20 cellular contexts compared by ENCODE assay signal in genomic region chr14:97282210-97282609, GRCh38.
DNase-seq lines count a peak whose midpoint lies in the region; ATAC-seq and TF ChIP-seq lines count a peak whose summit lies in the region.
"Had no signal": no experiment of that assay in that cellular context is flagged by ENCODE, and none has a peak within 500 bp of the region (broad histone marks: within the 10 kb centered on the region; RNA-seq: fewer than 3 reads in every experiment).

No MANE protein-coding gene starts in this region.

- H3K4me3 ChIP-seq in esophagus muscularis mucosa (no peak overlapping the region), right cardiac atrium (ENCODE audit: low read length) (no peak overlapping the region)
- H3K4me3 ChIP-seq: A549, HAP-1 had no signal

- peak; percentile 54 for ATAC-seq in GM18907 (IDR thresholded peaks at IDR 0.05; ENCODE audit: unreplicated experiment)
- no peak for ATAC-seq in right cardiac atrium
- ATAC-seq: A549 had no signal

- H3K9me3 Mint-ChIP-seq in activated CD4-positive, alpha-beta memory T cell treated with anti-CD3 and anti-CD28 coated beads for 36 hours, result no peaks in the 10 kb centered on the region
- H3K9me3 Mint-ChIP-seq: CD4-positive, alpha-beta memory T cell had no signal

- H3K36me3 ChIP-seq in esophagus muscularis mucosa, result no peaks in the 10 kb centered on the region
- H3K36me3 ChIP-seq: BE2C, HAP-1 had no signal

- no peaks in the 10 kb centered on the region for H3K4me1 ChIP-seq in esophagus muscularis mucosa
- no peaks in the 10 kb centered on the region for H3K4me1 ChIP-seq in right cardiac atrium (ENCODE audit: control insufficient read depth, insufficient read depth, low read length)
- H3K4me1 ChIP-seq: A549, BE2C, HAP-1 had no signal

- peaks cover 7% of the 10 kb centered on the region for H3K27me3 Mint-ChIP-seq in activated CD4-positive, alpha-beta memory T cell treated with anti-CD3 and anti-CD28 coated beads for 36 hours

- H3K27ac Mint-ChIP-seq in activated CD4-positive, alpha-beta memory T cell treated with anti-CD3 and anti-CD28 coated beads for 36 hours, result no peak overlapping the region
- H3K27ac Mint-ChIP-seq: HFFc6 had no signal

- no peak overlapping the region for H3K27ac ChIP-seq in esophagus muscularis mucosa (replicated peaks in 1 of 4)
- H3K27ac ChIP-seq in right cardiac atrium (ENCODE audit: low read length), result no peak overlapping the region
- H3K27ac ChIP-seq: A549 had no signal

- POLR2A ChIA-PET in activated CD4-positive, alpha-beta memory T cell treated with anti-CD3 and anti-CD28 coated beads for 36 hours (lab: Charles Lee), result no interaction called here

- DNase-seq in Caki2 (ENCODE audit: low read depth) (peak; percentile 16), NCI-H526 treated with DMSO at 0.1 percent for 48 hours (lab: John Stamatoyannopoulos, UW) (peak; percentile 63), esophagus muscularis mucosa (ENCODE audit: extremely low spot score) (peak; percentile 72), cerebellum (ENCODE audit: low spot score) (no peak), right cardiac atrium (no peak), dedifferentiated amniotic fluid mesenchymal stem cell (ENCODE audit: extremely low spot score) (no peak)
- DNase-seq in activated CD4-positive, alpha-beta memory T cell treated with anti-CD3 and anti-CD28 coated beads for 36 hours, result no peak
- DNase-seq: 8988T; AML-193; BE2C; C1 segment of cervical spinal cord; CD4-positive, alpha-beta memory T cell; COR-L47; DMS153; GF-D8; GOT3; HFFc6 had no signal

- no peak for TF ChIP-seq CTCF in esophagus muscularis mucosa (IDR thresholded peaks at IDR 0.05)

- TF ChIP-seq EP300 in esophagus muscularis mucosa (IDR thresholded peaks at IDR 0.05), result no peak

- H3K27me3 ChIP-seq in esophagus muscularis mucosa, result peaks cover 0 to 19% (median 0%) of the 10 kb centered on the region in 4 donors
- no peaks in the 10 kb centered on the region for H3K27me3 ChIP-seq in right cardiac atrium (ENCODE audit: control insufficient read depth, insufficient read depth)
- H3K27me3 ChIP-seq: BE2C had no signal

- no peak for TF ChIP-seq POLR2A in esophagus muscularis mucosa (IDR thresholded peaks at IDR 0.05; ENCODE audit: low read depth)

- no peaks in the 10 kb centered on the region for H3K36me3 Mint-ChIP-seq in activated CD4-positive, alpha-beta memory T cell treated with anti-CD3 and anti-CD28 coated beads for 36 hours
- H3K36me3 Mint-ChIP-seq: CD4-positive, alpha-beta memory T cell had no signal

- CTCF ChIA-PET in activated CD4-positive, alpha-beta memory T cell treated with anti-CD3 and anti-CD28 coated beads for 36 hours (lab: Charles Lee), result no interaction called here

- peaks cover 4% of the 10 kb centered on the region for H3K4me1 Mint-ChIP-seq in activated CD4-positive, alpha-beta memory T cell treated with anti-CD3 and anti-CD28 coated beads for 36 hours (ENCODE audit: low read depth)

- intact Hi-C loops in esophagus muscularis mucosa (cut with DNase I), result no loop called here
- intact Hi-C loops in activated CD4-positive, alpha-beta memory T cell treated with anti-CD3 and anti-CD28 coated beads for 36 hours (cut with micrococcal nuclease), result no loop called here
- intact Hi-C loops in right cardiac atrium (cut with DNase I), result no loop called here

- WGBS in esophagus muscularis mucosa, result 69% methylated on average over 5 of the region's 5 CpGs
- 82% methylated on average over 5 of the region's 5 CpGs for WGBS in right cardiac atrium

- in situ Hi-C loops in Caki2 (cut with HindIII; ENCODE audit: low pct_unique_long_range_greater_than_20kb, low sequenced_read_pairs), result no loop called here

- no peak overlapping the region for H3K4me3 Mint-ChIP-seq in activated CD4-positive, alpha-beta memory T cell treated with anti-CD3 and anti-CD28 coated beads for 36 hours
- H3K4me3 Mint-ChIP-seq: CD4-positive, alpha-beta memory T cell; HFFc6 had no signal

- H3K9me3 ChIP-seq in esophagus muscularis mucosa (no peaks in the 10 kb centered on the region), right cardiac atrium (ENCODE audit: control insufficient read depth, low read length) (no peaks in the 10 kb centered on the region)
- H3K9me3 ChIP-seq: A549, BE2C, HAP-1 had no signal

Comparison
In these comparisons a context has a peak if more than half of its experiments do, and no peak if none do; other contexts are left out.
1. DNase-seq: peak in Caki2 (single experiment), NCI-H526 treated with DMSO at 0.1 percent for 48 hours (single experiment) and esophagus muscularis mucosa (single experiment); none in cerebellum (single experiment), activated CD4-positive, alpha-beta memory T cell treated with anti-CD3 and anti-CD28 coated beads for 36 hours (single experiment), right cardiac atrium (0 of 3) and dedifferentiated amniotic fluid mesenchymal stem cell (single experiment).